ENCODE assay signal across 14 cellular contexts in genomic region chr5:172817664-172818063, GRCh38. TPM values are rescaled to one million over a fixed set of nuclear protein-coding genes. Genes with fewer than 3 reads are reported as not detected.
DNase-seq lines count a peak whose midpoint lies in the region; ATAC-seq and TF ChIP-seq lines count a peak whose summit lies in the region.
"Had no signal": no experiment of that assay in that cellular context is flagged by ENCODE, and none has a peak within 500 bp of the region (broad histone marks: within the 10 kb centered on the region; RNA-seq: fewer than 3 reads in every experiment).

No MANE protein-coding gene starts in this region.

- H3K4me3 ChIP-seq in left ventricle myocardium inferior (no peak overlapping the region), right cardiac atrium (ENCODE audit: low read length) (no peak overlapping the region), neuronal stem cell (ENCODE audit: low read length in 2 of 2) (no peak overlapping the region), foreskin fibroblast (ENCODE audit: low read depth in 1 of 2, low read length in 2 of 2) (no peak overlapping the region)
- H3K4me3 ChIP-seq: GM23338 had no signal

- DNase-seq in left ventricle myocardium inferior: no peak
- no peak for DNase-seq in right cardiac atrium
- no peak for DNase-seq in epithelial cell of prostate (ENCODE audit: low read depth, low spot score)
- no peak for DNase-seq in neuronal stem cell (ENCODE audit: low spot score)
- DNase-seq in AG08395 (ENCODE audit: low spot score): no peak
- no peak for DNase-seq in SHP77 treated with DMSO at 0.1 percent for 48 hours (lab: John Stamatoyannopoulos, UW)
- DNase-seq in foreskin fibroblast: no peak
- DNase-seq: BE2C; CD4-positive, alpha-beta memory T cell; DMS153; DMS79 treated with DMSO at 0.1 percent for 48 hours; H7 had no signal

- no peak overlapping the region for H2BK5ac ChIP-seq in neuronal stem cell (ENCODE audit: low read length)

- no peak overlapping the region for H3K23ac ChIP-seq in neuronal stem cell (ENCODE audit: low read depth, low read length, poor library complexity)

- H2AFZ ChIP-seq in neuronal stem cell (ENCODE audit: low read length): peak overlapping the region; percentile 33
- H2AFZ ChIP-seq: GM23338 had no signal

- H3K79me1 ChIP-seq in neuronal stem cell (ENCODE audit: low read depth, low read length): no peaks in the 10 kb centered on the region

- H2BK15ac ChIP-seq in neuronal stem cell (ENCODE audit: low read length): no peak overlapping the region

- no peak overlapping the region for H3K4ac ChIP-seq in neuronal stem cell (ENCODE audit: low read length)

- H2BK12ac ChIP-seq in neuronal stem cell (ENCODE audit: low read length): no peak overlapping the region

- peaks cover 20% of the 10 kb centered on the region for H3K4me1 ChIP-seq in left ventricle myocardium inferior
- H3K4me1 ChIP-seq in right cardiac atrium (ENCODE audit: control insufficient read depth, insufficient read depth, low read length): peaks cover 6% of the 10 kb centered on the region
- no peaks in the 10 kb centered on the region for H3K4me1 ChIP-seq in neuronal stem cell (ENCODE audit: control insufficient read depth in 2 of 2, insufficient read depth in 1 of 2, low read depth in 1 of 2, low read length in 2 of 2)
- H3K4me1 ChIP-seq: BE2C had no signal

- H3K14ac ChIP-seq in neuronal stem cell (ENCODE audit: low read length): no peak overlapping the region

- H3K9ac ChIP-seq in neuronal stem cell (ENCODE audit: low read depth, low read length, poor library complexity): no peak overlapping the region

- intact Hi-C loops in left ventricle myocardium inferior (cut with micrococcal nuclease): no loop called here
- intact Hi-C loops in right cardiac atrium (cut with DNase I): no loop called here

- H4K8ac ChIP-seq in neuronal stem cell (ENCODE audit: low read depth, low read length): no peak overlapping the region

- WGBS in right cardiac atrium: 69% methylated on average over 7 of the region's 7 CpGs
- no CpG with 5 or more reads among the region's 7 CpGs for WGBS in neuronal stem cell (ENCODE audit: extremely low coverage in 2 of 2, insufficient read length in 2 of 2, insufficient replicate concordance in 1 of 2), 2 donors

- no peak for TF ChIP-seq CTCF in left ventricle myocardium inferior (IDR thresholded peaks at IDR 0.05; ENCODE audit: borderline replicate concordance)
- TF ChIP-seq CTCF in foreskin fibroblast (IDR thresholded peaks at IDR 0.05; ENCODE audit: low read depth, low read length): no peak

- no peak overlapping the region for H2AK5ac ChIP-seq in neuronal stem cell (ENCODE audit: low read depth, low read length)

- H3K27ac ChIP-seq in left ventricle myocardium inferior (replicated peaks) (peak overlapping the region; percentile 3), right cardiac atrium (ENCODE audit: low read length) (no peak overlapping the region), epithelial cell of prostate (peak overlapping the region; percentile 52), neuronal stem cell (replicated peaks; ENCODE audit: low read length) (no peak overlapping the region)
- H3K27ac ChIP-seq: C4-2B had no signal

- no peaks in the 10 kb centered on the region for H3K36me3 ChIP-seq in left ventricle myocardium inferior
- no peaks in the 10 kb centered on the region for H3K36me3 ChIP-seq in neuronal stem cell (replicated peaks in 1 of 2; ENCODE audit: control insufficient read depth in 2 of 2, insufficient read depth in 2 of 2, low read length in 2 of 2)
- H3K36me3 ChIP-seq: BE2C had no signal

- H3K27me3 ChIP-seq in left ventricle myocardium inferior (ENCODE audit: low read depth) (no peaks in the 10 kb centered on the region), right cardiac atrium (ENCODE audit: control insufficient read depth, insufficient read depth) (no peaks in the 10 kb centered on the region), neuronal stem cell (ENCODE audit: control insufficient read depth in 3 of 3, insufficient read depth in 3 of 3, low read depth in 1 of 3, low read length in 3 of 3) (peaks cover 0 to 5% (median 0%) of the 10 kb centered on the region in 3 experiments)
- H3K27me3 ChIP-seq: BE2C had no signal

- ATAC-seq in right cardiac atrium: no peak
- ATAC-seq: GM23338 had no signal

- no peak overlapping the region for H3K18ac ChIP-seq in neuronal stem cell (ENCODE audit: low read length)

- H4K91ac ChIP-seq in neuronal stem cell (ENCODE audit: low read depth, low read length, poor library complexity): no peak overlapping the region

- no peak overlapping the region for H2BK120ac ChIP-seq in neuronal stem cell (ENCODE audit: low read depth, low read length)

- H3K4me2 ChIP-seq in neuronal stem cell (ENCODE audit: insufficient read depth, low read length, poor library complexity, severe bottlenecking): no peak overlapping the region
- H3K4me2 ChIP-seq: GM23338 had no signal

- H3K9me3 ChIP-seq in left ventricle myocardium inferior (replicated peaks): no peaks in the 10 kb centered on the region
- no peaks in the 10 kb centered on the region for H3K9me3 ChIP-seq in right cardiac atrium (ENCODE audit: control insufficient read depth, low read length)
- no peaks in the 10 kb centered on the region for H3K9me3 ChIP-seq in neuronal stem cell (replicated peaks in 1 of 2; ENCODE audit: control insufficient read depth in 2 of 2, insufficient read depth in 1 of 2, low read depth in 1 of 2, low read length in 2 of 2)
- H3K9me3 ChIP-seq: BE2C had no signal

RNA-seq across cellular contexts. Expression of gene ERGIC1, which starts 16.4 kb away (rescaled TPM):
- total RNA-seq in left ventricle myocardium inferior (79.4 TPM), right cardiac atrium (10 to 100 TPM; 75.7 to 96.8 (median 86.9) TPM)
- 73.1 TPM for polyA plus RNA-seq in right cardiac atrium
- polyA plus RNA-seq in neuronal stem cell (2013, experiment 1 of 2): 73.5 TPM
- 73.3 TPM for polyA plus RNA-seq in neuronal stem cell (2013, experiment 2 of 2)

RNA-seq across cellular contexts. Expression of gene DUSP1, which starts 46.7 kb away (rescaled TPM):
- 85.0 TPM for total RNA-seq in left ventricle myocardium inferior
- total RNA-seq in right cardiac atrium: 100 to 1,000 TPM in 2 of 4 donors, 10 to 100 TPM in 2; 81.3 to 247 (median 105) TPM
- 78.7 TPM for polyA plus RNA-seq in right cardiac atrium
- 10.2 TPM for polyA plus RNA-seq in neuronal stem cell (2013, experiment 1 of 2)
- 10.0 TPM for polyA plus RNA-seq in neuronal stem cell (2013, experiment 2 of 2)

Comparison
In these comparisons a context has a peak if more than half of its experiments do, and no peak if none do; other contexts are left out.
1. H3K27ac ChIP-seq: peak in left ventricle myocardium inferior (single experiment) and epithelial cell of prostate (single experiment); none in right cardiac atrium (single experiment) and neuronal stem cell (single experiment).